8 cellular contexts compared by ENCODE assay signal in the genomic region with DNA sequence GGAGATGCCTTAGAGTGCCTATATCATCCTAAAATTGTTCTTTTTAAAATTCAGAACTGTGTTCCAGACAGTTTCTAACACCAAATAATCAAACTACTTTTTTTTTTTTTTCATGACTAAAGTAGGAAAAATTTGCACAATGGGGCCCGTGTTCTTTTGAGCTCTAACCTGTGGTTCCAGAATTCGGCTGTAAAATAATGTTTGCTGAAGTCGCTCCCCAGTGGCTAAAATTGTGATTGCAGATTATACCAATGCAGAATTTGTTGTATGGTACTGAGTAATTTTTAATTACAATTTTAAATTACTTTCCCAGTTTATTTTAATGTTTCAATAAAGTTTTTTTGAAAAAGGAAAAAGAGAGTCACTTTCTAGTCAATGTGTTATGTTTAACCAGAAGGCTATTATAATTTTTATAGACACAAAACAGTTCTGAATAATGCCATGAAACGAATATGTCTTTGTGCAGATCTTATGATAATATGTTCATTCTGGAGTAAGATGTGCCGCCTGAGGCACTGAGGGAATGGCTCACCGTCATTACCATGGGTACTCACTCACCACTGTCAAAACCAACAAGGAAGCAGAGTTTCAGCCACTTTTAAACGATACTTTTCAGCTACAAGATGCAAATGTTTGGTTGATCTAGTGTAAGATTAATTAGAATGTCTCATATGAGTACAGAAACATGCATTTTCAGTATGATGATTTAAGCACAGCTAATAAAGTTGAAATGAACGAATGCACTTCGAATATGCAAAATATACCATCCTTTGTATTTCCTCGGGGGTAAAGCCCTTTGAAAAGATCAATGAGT.
A peak's percentile ranks its signal among the peaks of the same experiment; 100 is the strongest.
DNase-seq lines count a peak whose midpoint lies in the region; ATAC-seq and FAIRE-seq lines count a peak whose summit lies in the region.

No MANE protein-coding gene starts in this region.

- DNase-seq in stimulated activated CD4-positive, alpha-beta T cell treated with anti-CD3 and anti-CD28 coated beads, Interleukin-4, amount 100 ng/mL, for 24 hours, result peak; percentile 43
- DNase-seq in stimulated activated CD4-positive, alpha-beta T cell treated with anti-CD3 and anti-CD28 coated beads, Interleukin-2, amount 100 ng/mL, for 48 hours, result no peak
- DNase-seq in RCC 7860 (ENCODE audit: low spot score) (peak; percentile 16), dedifferentiated amniotic fluid mesenchymal stem cell (ENCODE audit: extremely low spot score) (peak; percentile 26), DMS79 (lab: John Stamatoyannopoulos, UW) (no peak), DMS153 (lab: John Stamatoyannopoulos, UW) (no peak)
- no peak for DNase-seq in stimulated activated naive CD8-positive, alpha-beta T cell treated with anti-CD3 and anti-CD28 coated beads, Interleukin-15, Interleukin-2, amounts not matched to agents 100 U/mL and 50 U/mL, for 24 hours

- peak; percentile 76 for ATAC-seq in stimulated activated naive CD8-positive, alpha-beta T cell treated with anti-CD3 and anti-CD28 coated beads, Interleukin-15, Interleukin-2, amounts not matched to agents 100 U/mL and 50 U/mL, for 24 hours
- ATAC-seq in HG03159 (IDR thresholded peaks at IDR 0.05; ENCODE audit: unreplicated experiment), result no peak

- peak; percentile 81 for FAIRE-seq in RCC 7860 (lab: Jason Lieb, UNC)

Comparison
In these comparisons a context has a peak if more than half of its experiments do, and no peak if none do; other contexts are left out.
1. DNase-seq: peak in stimulated activated CD4-positive, alpha-beta T cell treated with anti-CD3 and anti-CD28 coated beads, Interleukin-4, amount 100 ng/mL, for 24 hours (single experiment), RCC 7860 (single experiment) and dedifferentiated amniotic fluid mesenchymal stem cell (single experiment); none in stimulated activated CD4-positive, alpha-beta T cell treated with anti-CD3 and anti-CD28 coated beads, Interleukin-2, amount 100 ng/mL, for 48 hours (0 of 2), stimulated activated naive CD8-positive, alpha-beta T cell treated with anti-CD3 and anti-CD28 coated beads, Interleukin-15, Interleukin-2, amounts not matched to agents 100 U/mL and 50 U/mL, for 24 hours (single experiment), DMS79 (single experiment) and DMS153 (single experiment).